In the genomic region with DNA sequence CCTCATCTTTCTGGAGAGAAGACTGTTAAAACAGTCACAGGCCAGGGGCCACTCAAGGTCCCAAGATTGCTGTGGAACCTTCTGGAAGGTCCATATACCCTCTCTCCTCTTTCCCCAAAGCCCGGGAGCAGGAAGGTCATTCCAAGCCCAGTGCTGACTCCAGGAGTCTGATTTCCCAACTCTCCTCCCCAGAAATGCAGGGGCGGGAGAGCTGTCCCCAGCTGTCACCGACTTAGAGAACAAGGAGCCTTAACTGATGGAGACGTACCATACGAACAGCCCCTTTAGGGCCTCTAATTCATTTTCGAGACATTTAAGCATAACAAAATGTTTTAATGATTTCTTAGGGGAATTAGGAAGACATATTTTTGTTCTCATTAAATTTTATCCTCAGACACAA, we compare ENCODE assay signal across 23 cellular contexts.
"Had no signal": no experiment of that assay in that cellular context is flagged by ENCODE, and none has a peak within 500 bp of the region (broad histone marks: within the 10 kb centered on the region; RNA-seq: fewer than 3 reads in every experiment).

No MANE protein-coding gene starts in this region.

- ATAC-seq: activated CD8-positive, alpha-beta T cell treated with anti-CD3 and anti-CD28 coated beads, Interleukin-2, amount 10 ng/mL, durations not matched to agents 7 days and 5 days; T-helper 17 cell; WTC11 had no signal

- H3K27ac ChIP-seq: adrenal gland, breast epithelium, Peyer's patch, RWPE1 had no signal

- H3K4me1 ChIP-seq: adrenal gland, breast epithelium, Peyer's patch had no signal

- H3K36me3 ChIP-seq: adrenal gland, breast epithelium, Peyer's patch had no signal

- H3K4me3 ChIP-seq: adrenal gland, breast epithelium, Peyer's patch had no signal

- H3K9me3 ChIP-seq: adrenal gland, breast epithelium, Peyer's patch had no signal

- H3K27me3 ChIP-seq: Peyer's patch had no signal

- DNase-seq: activated CD4-positive, alpha-beta T cell treated with anti-CD3 and anti-CD28 coated beads for 48 hours; activated CD4-positive, alpha-beta T cell treated with anti-CD3 and anti-CD28 coated beads, Interleukin-2, amount 50 U/mL, for 4 hours; activated CD4-positive, CD25-positive, alpha-beta regulatory T cell treated with anti-CD3 and anti-CD28 coated beads, Interleukin-2, amount 50 U/mL, for 72 hours; activated CD8-positive, alpha-beta memory T cell treated with anti-CD3 and anti-CD28 coated beads, Interleukin-2, amount 50 U/mL, for 48 hours; activated CD8-positive, alpha-beta T cell treated with anti-CD3 and anti-CD28 coated beads, Interleukin-2, amount 10 ng/mL, durations not matched to agents 7 days and 5 days; activated naive CD4-positive, alpha-beta T cell treated with anti-CD3 and anti-CD28 coated beads, Interleukin-2, amount 50 U/mL, for 16 hours; activated naive CD8-positive, alpha-beta T cell treated with anti-CD3 and anti-CD28 coated beads, Interleukin-2, amount 10 ng/mL, durations not matched to agents 7 days and 5 days; activated T-cell treated with anti-CD3 and anti-CD28 coated beads, Interleukin-2, amount 50 U/mL, for 1 hour; adrenal gland; anterior cingulate cortex; central memory CD4-positive, alpha-beta T cell; KG1; NCI-H1048; NCI-H2029; NCI-H2107; NK-92 treated with Interleukin-12 subunit alpha and Interleukin-12 subunit beta, amount 100 ng/mL, for 24 hours; Peyer's patch; SHP77 treated with DMSO at 0.1 percent for 48 hours; T-helper 17 cell; T-helper 9 cell had no signal
